7 cellular contexts compared by ENCODE assay signal in the genomic region with DNA sequence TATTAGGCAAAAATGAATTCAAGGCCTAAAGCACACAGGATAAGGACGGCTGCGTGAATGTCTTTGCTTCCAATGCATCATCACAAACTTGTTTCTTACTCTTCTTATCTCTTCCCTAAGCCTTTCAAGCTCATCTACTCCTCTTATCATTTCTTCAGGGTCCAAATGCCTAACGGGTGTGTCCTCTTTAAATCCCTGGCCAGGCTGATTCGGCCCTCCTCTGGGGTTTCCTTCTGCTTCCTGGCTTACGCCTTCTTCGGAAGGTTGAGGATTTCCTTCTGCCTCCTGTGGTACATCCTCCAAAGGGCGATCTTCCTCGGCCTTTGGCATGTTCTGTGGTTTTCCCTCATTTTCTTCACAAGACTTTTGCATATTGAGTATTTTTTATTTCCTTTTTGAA. TPM values are rescaled to one million over a fixed set of nuclear protein-coding genes. Genes with fewer than 3 reads are reported as not detected.
A peak's percentile ranks its signal among the peaks of the same experiment; 100 is the strongest.
DNase-seq lines count a peak whose midpoint lies in the region; ATAC-seq, FAIRE-seq and TF ChIP-seq lines count a peak whose summit lies in the region.

No MANE protein-coding gene starts in this region.

- H3K36me3 Mint-ChIP-seq in activated CD8-positive, alpha-beta memory T cell treated with anti-CD3 and anti-CD28 coated beads, Interleukin-2, amount 10 ng/mL, durations not matched to agents 7 days and 5 days: peaks cover 7% of the 10 kb centered on the region

- dilution Hi-C loops in keratinocyte (cut with MboI; ENCODE audit: extremely low pct_ligation_motif_present, low sequenced_read_pairs): no loop called here

- no peak overlapping the region for H3K27ac ChIP-seq in KMS-11
- no peak overlapping the region for H3K27ac ChIP-seq in keratinocyte (ENCODE audit: control insufficient read depth, insufficient read depth, low read length)
- peak overlapping the region; percentile 80 for H3K27ac ChIP-seq in suprapubic skin

- H4K20me1 ChIP-seq in KMS-11 (ENCODE audit: insufficient read depth): no peaks in the 10 kb centered on the region
- H4K20me1 ChIP-seq in keratinocyte (ENCODE audit: control insufficient read depth, extremely low read depth, insufficient read depth, low read length): no peaks in the 10 kb centered on the region

- peak overlapping the region; percentile 93; the same call in 1 of the 2 replicates for H3K4me2 ChIP-seq in KMS-11
- H3K4me2 ChIP-seq in keratinocyte (ENCODE audit: control insufficient read depth, extremely low read depth, insufficient read depth, low read depth, low read length): peak overlapping the region; percentile 74

- CTCF ChIA-PET in activated CD8-positive, alpha-beta memory T cell treated with anti-CD3 and anti-CD28 coated beads, Interleukin-2, amount 10 ng/mL, durations not matched to agents 7 days and 5 days (lab: Charles Lee): interaction anchor here (2.0 kb wide), 1 partner anchor 43 kb away, joined by 8 read pairs; no protein-coding TSS in a partner anchor

- DNase-seq in astrocyte of the cerebellum (ENCODE audit: low read depth) (no peak), keratinocyte (ENCODE audit: low read depth, low spot score) (no peak), suprapubic skin (ENCODE audit: low spot score in 2 of 2) (no peak), NCI-H187 treated with DMSO at 0.1 percent for 48 hours (lab: John Stamatoyannopoulos, UW) (no peak)
- no peak for DNase-seq in activated CD8-positive, alpha-beta memory T cell treated with anti-CD3 and anti-CD28 coated beads, Interleukin-2, amount 10 ng/mL, durations not matched to agents 7 days and 5 days

- no peak overlapping the region for H3K4me3 Mint-ChIP-seq in activated CD8-positive, alpha-beta memory T cell treated with anti-CD3 and anti-CD28 coated beads, Interleukin-2, amount 10 ng/mL, durations not matched to agents 7 days and 5 days

- H3K4me1 Mint-ChIP-seq in activated CD8-positive, alpha-beta memory T cell treated with anti-CD3 and anti-CD28 coated beads, Interleukin-2, amount 10 ng/mL, durations not matched to agents 7 days and 5 days: peaks cover 13% of the 10 kb centered on the region

- no peak overlapping the region for H3K4me3 ChIP-seq in KMS-11 (IDR thresholded peaks at IDR 0.05; ENCODE audit: insufficient read depth, low read depth, low read length)
- peak overlapping the region; percentile 56 for H3K4me3 ChIP-seq in astrocyte of the cerebellum (ENCODE audit: low read depth, low read length)
- peak overlapping the region; percentile 47 to 82 (median 78) for H3K4me3 ChIP-seq in keratinocyte (ENCODE audit: control insufficient read depth in 2 of 3, extremely low read depth in 1 of 3, insufficient read depth in 2 of 3, low read depth in 1 of 3, low read length in 3 of 3)
- H3K4me3 ChIP-seq in suprapubic skin: peak overlapping the region; percentile 60

- H3K27ac Mint-ChIP-seq in activated CD8-positive, alpha-beta memory T cell treated with anti-CD3 and anti-CD28 coated beads, Interleukin-2, amount 10 ng/mL, durations not matched to agents 7 days and 5 days: no peak overlapping the region

- in situ Hi-C loops in astrocyte of the cerebellum (cut with HindIII; ENCODE audit: low sequenced_read_pairs): no loop called here

- H3K9ac ChIP-seq in KMS-11: no peak overlapping the region
- H3K9ac ChIP-seq in keratinocyte (ENCODE audit: control insufficient read depth, extremely low read depth, insufficient read depth, low read length): peak overlapping the region; percentile 78

- no peaks in the 10 kb centered on the region for H3K9me3 Mint-ChIP-seq in activated CD8-positive, alpha-beta memory T cell treated with anti-CD3 and anti-CD28 coated beads, Interleukin-2, amount 10 ng/mL, durations not matched to agents 7 days and 5 days (ENCODE audit: low read depth)

- H3K36me3 ChIP-seq in KMS-11 (ENCODE audit: insufficient read depth) (no peaks in the 10 kb centered on the region), keratinocyte (ENCODE audit: control insufficient read depth in 2 of 2, extremely low read depth in 1 of 2, insufficient read depth in 2 of 2, low read length in 2 of 2) (no peaks in the 10 kb centered on the region), suprapubic skin (no peaks in the 10 kb centered on the region)

- no peaks in the 10 kb centered on the region for H3K27me3 Mint-ChIP-seq in activated CD8-positive, alpha-beta memory T cell treated with anti-CD3 and anti-CD28 coated beads, Interleukin-2, amount 10 ng/mL, durations not matched to agents 7 days and 5 days

- TF ChIP-seq EP300 in suprapubic skin (IDR thresholded peaks at IDR 0.05): no peak

- 41% methylated on average over 8 of the region's 8 CpGs for WGBS in suprapubic skin

- TF ChIP-seq CTCF in KMS-11 (conservative IDR thresholded peaks at IDR 0.05; ENCODE audit: low read depth, low read length) (no peak), astrocyte of the cerebellum (IDR thresholded peaks at IDR 0.05; ENCODE audit: low read depth, low read length, missing control alignments) (no peak), keratinocyte (optimal IDR thresholded peaks at IDR 0.05 in 1 of 3, IDR thresholded peaks at IDR 0.05 in 1 of 3, conservative IDR thresholded peaks at IDR 0.05 in 1 of 3; ENCODE audit: extremely low read depth in 1 of 3, insufficient read depth in 2 of 3, low read length in 3 of 3) (no peak), suprapubic skin (IDR thresholded peaks at IDR 0.05) (no peak)

- no peak for FAIRE-seq in keratinocyte (lab: Jason Lieb, UNC)

- TF ChIP-seq POLR2A in suprapubic skin (IDR thresholded peaks at IDR 0.05): no peak

- no peaks in the 10 kb centered on the region for H3K79me2 ChIP-seq in KMS-11 (ENCODE audit: insufficient read depth, low read depth)
- peaks cover 2% of the 10 kb centered on the region for H3K79me2 ChIP-seq in keratinocyte (ENCODE audit: control insufficient read depth, insufficient read depth, low read length)

- no peaks in the 10 kb centered on the region for H3K9me1 ChIP-seq in keratinocyte (ENCODE audit: control insufficient read depth, extremely low read depth, insufficient read depth, low read length)

- H3K27me3 ChIP-seq in KMS-11 (ENCODE audit: insufficient read depth, low read depth) (no peaks in the 10 kb centered on the region), keratinocyte (ENCODE audit: control insufficient read depth, extremely low read depth, insufficient read depth, low read length) (peaks cover 5% of the 10 kb centered on the region), suprapubic skin (no peaks in the 10 kb centered on the region)

- H3K4me1 ChIP-seq in KMS-11 (ENCODE audit: low read depth, poor library complexity, severe bottlenecking) (peaks cover 13% of the 10 kb centered on the region), keratinocyte (ENCODE audit: control insufficient read depth, extremely low read depth, insufficient read depth, low read length) (peaks cover 16% of the 10 kb centered on the region), suprapubic skin (peaks cover 12% of the 10 kb centered on the region)

- H3K9me3 ChIP-seq in keratinocyte (ENCODE audit: control insufficient read depth, low read depth, low read length) (no peaks in the 10 kb centered on the region), suprapubic skin (no peaks in the 10 kb centered on the region)

- H2AFZ ChIP-seq in KMS-11 (ENCODE audit: low read depth): no peak overlapping the region
- H2AFZ ChIP-seq in keratinocyte (ENCODE audit: control insufficient read depth, low read length): no peak overlapping the region

- no peak for ATAC-seq in activated CD8-positive, alpha-beta memory T cell treated with anti-CD3 and anti-CD28 coated beads, Interleukin-2, amount 10 ng/mL, durations not matched to agents 7 days and 5 days
- no peak for ATAC-seq in HG02798 (IDR thresholded peaks at IDR 0.05; ENCODE audit: poor library complexity, unreplicated experiment)

RNA-seq across cellular contexts. Expression of a gene that starts 1.3 kb away (rescaled TPM):
- 45.6 to 84.7 TPM (median 53.6 TPM) in 3 replicates for polyA plus RNA-seq in keratinocyte
- 15.9 TPM for polyA plus RNA-seq in keratinocyte (2011; ENCODE audit: low read depth)
- 62.1 and 93.7 TPM in 2 replicates for polyA plus RNA-seq in keratinocyte (2011; cell fraction: cytosol; rRNA removed)
- polyA plus RNA-seq in keratinocyte (2011; cell fraction: nucleus; rRNA removed): 28.4 and 42.3 TPM in 2 replicates
- 33.3 and 60.6 TPM in 2 replicates for polyA plus RNA-seq in keratinocyte (2012; ENCODE audit: low replicate concordance)
- polyA minus RNA-seq in keratinocyte: 2.1 to 18.6 TPM (median 10.2 TPM) in 3 replicates
- 11.1 TPM for polyA minus RNA-seq in keratinocyte (2011; cell fraction: cytosol; rRNA and poly(A)+ RNA removed)
- 4.7 and 12.5 TPM in 2 replicates for polyA minus RNA-seq in keratinocyte (2011; cell fraction: nucleus; rRNA and poly(A)+ RNA removed)
- total RNA-seq in suprapubic skin: 10 to 100 TPM; 39.4 to 50.6 (median 45.2) TPM
- total RNA-seq in activated CD8-positive, alpha-beta memory T cell treated with anti-CD3 and anti-CD28 coated beads, Interleukin-2, amount 10 ng/mL, durations not matched to agents 7 days and 5 days: 10 to 100 TPM; 28.5 to 31.9 TPM

RNA-seq across cellular contexts. Expression of a gene that starts 22.9 kb away (rescaled TPM):
- polyA plus RNA-seq in keratinocyte: not detected in 3 replicates
- not detected for polyA plus RNA-seq in keratinocyte (2011; ENCODE audit: low read depth)
- not detected in 2 replicates for polyA plus RNA-seq in keratinocyte (2011; cell fraction: cytosol; rRNA removed)
- polyA plus RNA-seq in keratinocyte (2011; cell fraction: nucleus; rRNA removed): not detected in 2 replicates
- not detected in 2 replicates for polyA plus RNA-seq in keratinocyte (2012; ENCODE audit: low replicate concordance)
- polyA minus RNA-seq in keratinocyte: not detected in 3 replicates
- not detected for polyA minus RNA-seq in keratinocyte (2011; cell fraction: cytosol; rRNA and poly(A)+ RNA removed)
- polyA minus RNA-seq in keratinocyte (2011; cell fraction: nucleus; rRNA and poly(A)+ RNA removed): not detected in 2 replicates
- not detected for total RNA-seq in suprapubic skin
- total RNA-seq in activated CD8-positive, alpha-beta memory T cell treated with anti-CD3 and anti-CD28 coated beads, Interleukin-2, amount 10 ng/mL, durations not matched to agents 7 days and 5 days: not detected

RNA-seq across cellular contexts. Expression of a gene that starts 38.7 kb away (rescaled TPM):
- polyA plus RNA-seq in keratinocyte: 11.8 to 20.0 TPM (median 14.3 TPM) in 3 replicates
- polyA plus RNA-seq in keratinocyte (2011; ENCODE audit: low read depth): 14.1 TPM
- polyA plus RNA-seq in keratinocyte (2011; cell fraction: cytosol; rRNA removed): 16.9 and 26.4 TPM in 2 replicates
- polyA plus RNA-seq in keratinocyte (2011; cell fraction: nucleus; rRNA removed): 9.4 and 13.4 TPM in 2 replicates
- 11.0 and 14.7 TPM in 2 replicates for polyA plus RNA-seq in keratinocyte (2012; ENCODE audit: low replicate concordance)
- 0.79 to 3.7 TPM (median 2.0 TPM) in 3 replicates for polyA minus RNA-seq in keratinocyte
- polyA minus RNA-seq in keratinocyte (2011; cell fraction: cytosol; rRNA and poly(A)+ RNA removed): 9.0 TPM
- polyA minus RNA-seq in keratinocyte (2011; cell fraction: nucleus; rRNA and poly(A)+ RNA removed): 0.95 and 4.8 TPM in 2 replicates
- total RNA-seq in suprapubic skin: 10 to 100 TPM; 10.7 to 25.3 (median 18.8) TPM
- total RNA-seq in activated CD8-positive, alpha-beta memory T cell treated with anti-CD3 and anti-CD28 coated beads, Interleukin-2, amount 10 ng/mL, durations not matched to agents 7 days and 5 days: 10 to 100 TPM in 1 of 2 experiments, 1 to 10 TPM in 1; 8.3 to 12.4 TPM

RNA-seq across cellular contexts. Expression of a gene that starts 57.2 kb away (rescaled TPM):
- polyA plus RNA-seq in keratinocyte: 4.5 to 6.5 TPM (median 5.9 TPM) in 3 replicates
- polyA plus RNA-seq in keratinocyte (2011; ENCODE audit: low read depth): 9.3 TPM
- 7.1 and 8.0 TPM in 2 replicates for polyA plus RNA-seq in keratinocyte (2011; cell fraction: cytosol; rRNA removed)
- 3.4 and 4.7 TPM in 2 replicates for polyA plus RNA-seq in keratinocyte (2011; cell fraction: nucleus; rRNA removed)
- 4.1 and 21.7 TPM in 2 replicates for polyA plus RNA-seq in keratinocyte (2012; ENCODE audit: low replicate concordance)
- 2.2 to 2.7 TPM in 2 of 3 replicates, not detected in the other for polyA minus RNA-seq in keratinocyte
- not detected for polyA minus RNA-seq in keratinocyte (2011; cell fraction: cytosol; rRNA and poly(A)+ RNA removed)
- 1.1 TPM in 1 of 2 replicates, not detected in the other for polyA minus RNA-seq in keratinocyte (2011; cell fraction: nucleus; rRNA and poly(A)+ RNA removed)
- total RNA-seq in suprapubic skin: 10 to 100 TPM; 10.1 to 16.4 (median 13.3) TPM
- total RNA-seq in activated CD8-positive, alpha-beta memory T cell treated with anti-CD3 and anti-CD28 coated beads, Interleukin-2, amount 10 ng/mL, durations not matched to agents 7 days and 5 days: 1 to 10 TPM; 3.5 to 5.3 TPM
